Comparison of ENCODE assay signal across 20 cellular contexts in genomic region chr20:63049561-63050221, GRCh38. TPM values are rescaled to one million over a fixed set of nuclear protein-coding genes. Genes with fewer than 3 reads are reported as not detected.
"Had no signal": no experiment of that assay in that cellular context is flagged by ENCODE, and none has a peak within 500 bp of the region (broad histone marks: within the 10 kb centered on the region; RNA-seq: fewer than 3 reads in every experiment).

No MANE protein-coding gene starts in this region.

- H3K4me3 ChIP-seq: coronary artery, sigmoid colon, thoracic aorta, upper lobe of left lung had no signal

- H3K4me1 ChIP-seq: parathyroid adenoma, sigmoid colon, upper lobe of left lung had no signal

- H3K36me3 ChIP-seq: sigmoid colon, thoracic aorta, upper lobe of left lung had no signal

- DNase-seq: activated CD4-positive, alpha-beta memory T cell treated with anti-CD3 and anti-CD28 coated beads for 36 hours; activated naive CD4-positive, alpha-beta T cell; activated naive CD8-positive, alpha-beta T cell treated with anti-CD3 and anti-CD28 coated beads for 36 hours; activated T-cell treated with anti-CD3 and anti-CD28 coated beads, Interleukin-2, amount 50 U/mL, for 1 hour; central memory CD4-positive, alpha-beta T cell; foreskin melanocyte; mesendoderm; sigmoid colon; stimulated activated CD4-positive, alpha-beta T cell treated with anti-CD3 and anti-CD28 coated beads, Interleukin-4, amount 100 ng/mL, for 4 hours; stimulated activated naive B cell treated with anti-CD40 and anti-IgM and Interleukin-4, amounts not matched to agents 10 μg/mL and 1 μg/mL and 100 μg/mL, for 72 hours; T-helper 2 cell had no signal

- H3K9me3 ChIP-seq: sigmoid colon, thoracic aorta, upper lobe of left lung had no signal

- ATAC-seq: activated T-helper 17 cell treated with anti-CD3 and anti-CD28 coated beads, Interleukin-2, amount 50 U/mL, for 72 hours; naive thymus-derived CD8-positive, alpha-beta T cell had no signal

- H3K27ac ChIP-seq: coronary artery, parathyroid adenoma, sigmoid colon, thoracic aorta, upper lobe of left lung had no signal

RNA-seq across cellular contexts. Expression of gene BHLHE23, which starts 42.9 kb away (rescaled TPM):
- total RNA-seq: activated CD4-positive, alpha-beta memory T cell treated with anti-CD3 and anti-CD28 coated beads for 36 hours; activated naive CD8-positive, alpha-beta T cell treated with anti-CD3 and anti-CD28 coated beads for 36 hours; activated T-helper 17 cell treated with anti-CD3 and anti-CD28 coated beads, Interleukin-2, amount 50 U/mL, for 72 hours; epithelial cell of proximal tubule; kidney epithelial cell; liver; naive thymus-derived CD8-positive, alpha-beta T cell; sigmoid colon; thoracic aorta; upper lobe of left lung had no signal
- polyA plus RNA-seq: liver; naive thymus-derived CD8-positive, alpha-beta T cell; sigmoid colon had no signal
